ENCODE assay signal across 27 cellular contexts in the genomic region with DNA sequence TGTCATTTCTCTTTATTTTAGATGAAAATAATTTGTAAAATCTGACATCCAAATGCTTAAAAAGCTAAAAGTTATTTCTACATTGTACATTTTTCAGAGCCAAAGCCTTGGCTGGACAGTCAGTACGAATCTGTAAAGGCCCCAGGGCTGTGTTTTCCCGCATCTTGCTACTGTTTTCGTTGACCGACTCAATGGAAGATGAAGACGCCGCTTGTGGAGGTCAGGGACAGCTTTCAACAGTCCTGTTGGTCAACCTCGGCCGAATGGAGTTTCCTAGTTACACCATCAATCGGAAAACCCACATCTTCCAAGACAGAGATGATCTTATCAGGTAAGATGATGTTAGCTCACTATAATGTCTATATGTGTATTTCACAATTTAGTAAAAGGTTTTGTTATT.
"Had no signal": no experiment of that assay in that cellular context is flagged by ENCODE, and none has a peak within 500 bp of the region (broad histone marks: within the 10 kb centered on the region; RNA-seq: fewer than 3 reads in every experiment).

No MANE protein-coding gene starts in this region.

- H3K9me3 ChIP-seq: ovary, psoas muscle, right lobe of liver, sigmoid colon, stomach, thoracic aorta, thyroid gland, tibial nerve, vagina had no signal

- H3K27ac ChIP-seq: neural progenitor cell, ovary, parathyroid adenoma, psoas muscle, right lobe of liver, sigmoid colon, stomach, thoracic aorta, thyroid gland, tibial nerve, vagina had no signal

- H3K4me3 Mint-ChIP-seq: naive thymus-derived CD4-positive, alpha-beta T cell; natural killer cell; nephron; neural progenitor cell; stimulated activated effector memory CD8-positive, alpha-beta T cell treated with anti-CD3 and anti-CD28 coated beads, Interleukin-12 subunit alpha, Interleukin-12 subunit beta, amount 100 ng/mL, for 72 hours; stimulated activated naive B cell treated with anti-CD40 and anti-IgM and Interleukin-4, amounts not matched to agents 10 μg/mL and 1 μg/mL and 100 μg/mL, for 72 hours; type B pancreatic cell had no signal

- FAIRE-seq: small intestine, urothelium cell line had no signal

- H3K9me3 Mint-ChIP-seq: natural killer cell; nephron; neural progenitor cell; stimulated activated effector memory CD8-positive, alpha-beta T cell treated with anti-CD3 and anti-CD28 coated beads, Interleukin-12 subunit alpha, Interleukin-12 subunit beta, amount 100 ng/mL, for 72 hours; stimulated activated naive B cell treated with anti-CD40 and anti-IgM and Interleukin-4, amounts not matched to agents 10 μg/mL and 1 μg/mL and 100 μg/mL, for 72 hours; type B pancreatic cell had no signal

- H3K27ac Mint-ChIP-seq: natural killer cell; nephron; neural progenitor cell; progenitor cell of endocrine pancreas; stimulated activated effector memory CD8-positive, alpha-beta T cell treated with anti-CD3 and anti-CD28 coated beads, Interleukin-12 subunit alpha, Interleukin-12 subunit beta, amount 100 ng/mL, for 72 hours; stimulated activated naive B cell treated with anti-CD40 and anti-IgM and Interleukin-4, amounts not matched to agents 10 μg/mL and 1 μg/mL and 100 μg/mL, for 72 hours; type B pancreatic cell had no signal

- H3K4me2 ChIP-seq: neural progenitor cell had no signal

- H2AFZ ChIP-seq: neural progenitor cell, parathyroid adenoma had no signal

- H3K4me1 ChIP-seq: neural progenitor cell, parathyroid adenoma, psoas muscle, right lobe of liver, sigmoid colon, stomach, thyroid gland, tibial nerve, vagina had no signal

- H3K36me3 ChIP-seq: ovary had no signal

- H3K27me3 Mint-ChIP-seq: naive thymus-derived CD4-positive, alpha-beta T cell; progenitor cell of endocrine pancreas; stimulated activated naive B cell treated with anti-CD40 and anti-IgM and Interleukin-4, amounts not matched to agents 10 μg/mL and 1 μg/mL and 100 μg/mL, for 72 hours; type B pancreatic cell had no signal

- H3K27me3 ChIP-seq: neural progenitor cell, ovary, right lobe of liver, sigmoid colon, stomach, thyroid gland, vagina had no signal

- H3K4me1 Mint-ChIP-seq: nephron, neural progenitor cell had no signal

- H3K79me2 ChIP-seq: parathyroid adenoma had no signal

- ATAC-seq: naive thymus-derived CD4-positive, alpha-beta T cell; natural killer cell; psoas muscle; right cardiac atrium; right lobe of liver; stimulated activated effector memory CD8-positive, alpha-beta T cell treated with anti-CD3 and anti-CD28 coated beads, Interleukin-12 subunit alpha, Interleukin-12 subunit beta, amount 100 ng/mL, for 72 hours; stimulated activated naive B cell treated with anti-CD40 and anti-IgM and Interleukin-4, amounts not matched to agents 10 μg/mL and 1 μg/mL and 100 μg/mL, for 72 hours had no signal

- DNase-seq: naive thymus-derived CD4-positive, alpha-beta T cell; natural killer cell; occipital lobe; ovary; psoas muscle; right cardiac atrium; right lobe of liver; sigmoid colon; small intestine; stimulated activated CD4-positive, alpha-beta T cell treated with anti-CD3 and anti-CD28 coated beads, Interleukin-15, amount 100 ng/mL, for 24 hours; stimulated activated CD4-positive, alpha-beta T cell treated with anti-CD3 and anti-CD28 coated beads, Interleukin-2, amount 100 ng/mL, for 24 hours; stimulated activated CD4-positive, alpha-beta T cell treated with anti-CD3 and anti-CD28 coated beads, Interleukin-2, amount 100 ng/mL, for 48 hours; stimulated activated CD4-positive, alpha-beta T cell treated with anti-CD3 and anti-CD28 coated beads, Interleukin-4, amount 100 ng/mL, for 24 hours; stimulated activated naive B cell treated with anti-CD40 and anti-IgM and Interleukin-4, amounts not matched to agents 10 μg/mL and 1 μg/mL and 100 μg/mL, for 72 hours; stimulated activated naive CD4-positive, alpha-beta T cell treated with Interleukin-2 at 50 U/mL for 16 hours; stomach; thyroid gland had no signal

- H3K4me3 ChIP-seq: neural progenitor cell, ovary, psoas muscle, right lobe of liver, sigmoid colon, stomach, thoracic aorta, thyroid gland, tibial nerve, vagina had no signal
